8 cellular contexts compared by ENCODE assay signal in the genomic region with DNA sequence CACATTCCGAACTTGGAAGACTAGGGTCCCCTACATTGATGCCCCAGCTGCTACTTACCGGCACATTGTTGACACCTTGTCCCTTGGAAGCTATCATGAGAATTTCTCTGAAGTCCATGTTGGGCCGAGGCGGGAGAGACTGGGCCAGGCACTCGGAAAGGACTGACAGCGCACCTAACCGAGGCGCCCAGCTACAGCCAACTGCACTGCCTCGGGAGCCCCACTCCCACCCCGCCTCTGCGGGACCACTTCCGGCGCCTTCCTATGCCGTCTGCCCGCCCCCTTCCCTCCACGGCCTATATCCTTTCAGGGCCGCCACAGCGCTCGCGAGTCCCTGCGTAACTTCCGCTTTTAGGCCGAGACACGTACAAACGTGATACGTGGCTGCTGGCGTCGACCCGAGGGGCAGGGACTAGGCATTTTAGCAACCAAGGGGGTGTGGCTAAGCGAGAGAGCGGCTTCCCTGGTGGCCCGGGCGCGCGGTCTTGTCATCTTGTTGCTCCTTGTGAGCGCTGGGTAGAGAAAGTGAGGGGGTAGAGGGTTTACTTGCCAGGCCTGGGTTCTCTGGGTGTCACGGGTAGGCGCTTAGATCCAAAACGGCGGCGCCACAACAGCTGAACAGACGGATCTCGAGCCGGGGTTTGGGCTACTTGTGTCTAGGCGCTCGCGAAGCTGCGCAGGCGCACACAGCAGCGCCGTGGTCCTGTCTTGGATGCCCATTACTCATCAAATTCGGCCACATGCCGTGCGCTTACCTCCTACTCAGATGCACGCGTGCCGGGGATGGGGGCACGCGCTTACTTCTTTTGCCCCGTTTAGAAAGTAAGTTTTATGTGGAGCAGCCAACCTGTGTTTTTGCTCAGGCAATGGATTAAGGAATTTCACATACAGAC. TPM values are rescaled to one million over a fixed set of nuclear protein-coding genes. Genes with fewer than 3 reads are reported as not detected.
DNase-seq lines count a peak whose midpoint lies in the region; ATAC-seq and TF ChIP-seq lines count a peak whose summit lies in the region.

A gene with protein sequence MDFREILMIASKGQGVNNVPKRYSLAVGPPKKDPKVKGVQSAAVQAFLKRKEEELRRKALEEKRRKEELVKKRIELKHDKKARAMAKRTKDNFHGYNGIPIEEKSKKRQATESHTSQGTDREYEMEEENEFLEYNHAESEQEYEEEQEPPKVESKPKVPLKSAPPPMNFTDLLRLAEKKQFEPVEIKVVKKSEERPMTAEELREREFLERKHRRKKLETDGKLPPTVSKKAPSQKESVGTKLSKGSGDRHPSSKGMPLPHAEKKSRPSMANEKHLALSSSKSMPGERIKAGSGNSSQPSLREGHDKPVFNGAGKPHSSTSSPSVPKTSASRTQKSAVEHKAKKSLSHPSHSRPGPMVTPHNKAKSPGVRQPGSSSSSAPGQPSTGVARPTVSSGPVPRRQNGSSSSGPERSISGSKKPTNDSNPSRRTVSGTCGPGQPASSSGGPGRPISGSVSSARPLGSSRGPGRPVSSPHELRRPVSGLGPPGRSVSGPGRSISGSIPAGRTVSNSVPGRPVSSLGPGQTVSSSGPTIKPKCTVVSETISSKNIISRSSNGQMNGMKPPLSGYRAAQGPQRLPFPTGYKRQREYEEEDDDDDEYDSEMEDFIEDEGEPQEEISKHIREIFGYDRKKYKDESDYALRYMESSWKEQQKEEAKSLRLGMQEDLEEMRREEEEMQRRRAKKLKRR (minus strand): TSS at position 203 of the 893 bp plus-strand sequence. CDS start 85 bp downstream, at position 118.

- peak within 1 kb of the TSS; percentile 98 for H3K27ac Mint-ChIP-seq in activated naive CD4-positive, alpha-beta T cell treated with anti-CD3 and anti-CD28 coated beads, Interleukin-2, amount 50 U/mL, for 24 hours

- peaks cover 41% of the 10 kb centered on the region for H3K4me1 Mint-ChIP-seq in activated naive CD4-positive, alpha-beta T cell treated with anti-CD3 and anti-CD28 coated beads, Interleukin-2, amount 50 U/mL, for 24 hours

- H3K27me3 ChIP-seq in GM06990 (replicated peaks; ENCODE audit: control insufficient read depth, insufficient read depth, low read length), result no peaks in the 10 kb centered on the region

- no peaks in the 10 kb centered on the region for H3K9me3 Mint-ChIP-seq in activated naive CD4-positive, alpha-beta T cell treated with anti-CD3 and anti-CD28 coated beads, Interleukin-2, amount 50 U/mL, for 24 hours

- ATAC-seq in HG02588 (IDR thresholded peaks at IDR 0.05; ENCODE audit: unreplicated experiment), result peak; percentile 95
- peak; percentile 97 for ATAC-seq in SK-N-SH treated with all-trans-retinoic acid at 6 μM for 48 hours

- peak within 1 kb of the TSS; percentile 82 for H3K4me3 ChIP-seq in GM06990 (replicated peaks; ENCODE audit: low read depth, low read length)

- TF ChIP-seq CTCF in GM06990 (IDR thresholded peaks at IDR 0.05; ENCODE audit: insufficient read depth, low read length, poor library complexity, severe bottlenecking), result no peak

- no peaks in the 10 kb centered on the region for H3K27me3 Mint-ChIP-seq in activated naive CD4-positive, alpha-beta T cell treated with anti-CD3 and anti-CD28 coated beads, Interleukin-2, amount 50 U/mL, for 24 hours

- peak within 1 kb of the TSS; percentile 57 for H3K27ac ChIP-seq in temporal lobe (ENCODE audit: low read depth, low read length)

- H3K36me3 ChIP-seq in GM06990 (ENCODE audit: control insufficient read depth, insufficient read depth, low read length), result no peaks in the 10 kb centered on the region

- DNase-seq in GM06990 (ENCODE audit: extremely low read depth, insufficient read length), result peak; percentile 94
- DNase-seq in NCI-H1092 (lab: John Stamatoyannopoulos, UW), result peak; percentile 99
- DNase-seq in glomerular endothelial cell (ENCODE audit: extremely low read depth, low read depth, low spot score), result peak; percentile 94
- peak; percentile 96 for DNase-seq in occipital lobe (lab: John Stamatoyannopoulos, UW)

- peaks cover 3% of the 10 kb centered on the region for H3K36me3 Mint-ChIP-seq in activated naive CD4-positive, alpha-beta T cell treated with anti-CD3 and anti-CD28 coated beads, Interleukin-2, amount 50 U/mL, for 24 hours

- peak within 1 kb of the TSS; percentile 93 for H3K4me3 Mint-ChIP-seq in activated naive CD4-positive, alpha-beta T cell treated with anti-CD3 and anti-CD28 coated beads, Interleukin-2, amount 50 U/mL, for 24 hours

TF ChIP-seq in SK-N-SH treated with all-trans-retinoic acid at 6 μM for 48 hours, 23 proteins besides CTCF, POLR2A, EP300 and RAD21:
- TF ChIP-seq PPARA (CRISPR knock-in tag; IDR thresholded peaks at IDR 0.05; ENCODE audit: borderline replicate concordance) (0 out of 2 replicates have a peak, but pooled peaks have one; percentile 39), BACH2 (CRISPR knock-in tag; IDR thresholded peaks at IDR 0.05; ENCODE audit: borderline replicate concordance) (0 out of 2 replicates have a peak, but pooled peaks have one; percentile 35), ARNTL (CRISPR knock-in tag; IDR thresholded peaks at IDR 0.05; ENCODE audit: borderline replicate concordance, low read depth) (no peak)

RNA-seq across cellular contexts. Expression of the gene that starts here (rescaled TPM):
- total RNA-seq in glomerular endothelial cell (17.3 and 21.1 TPM in 2 replicates), occipital lobe (11.2 TPM), temporal lobe (7.9 TPM)

Comparison
In these comparisons a context has a peak if more than half of its experiments do, and no peak if none do; other contexts are left out.
1. Peak in every context shown above with its lines: DNase-seq, ATAC-seq, H3K4me3 ChIP-seq and H3K27ac ChIP-seq.